Comparison of ENCODE assay signal across 1 cellular context in the genomic region with DNA sequence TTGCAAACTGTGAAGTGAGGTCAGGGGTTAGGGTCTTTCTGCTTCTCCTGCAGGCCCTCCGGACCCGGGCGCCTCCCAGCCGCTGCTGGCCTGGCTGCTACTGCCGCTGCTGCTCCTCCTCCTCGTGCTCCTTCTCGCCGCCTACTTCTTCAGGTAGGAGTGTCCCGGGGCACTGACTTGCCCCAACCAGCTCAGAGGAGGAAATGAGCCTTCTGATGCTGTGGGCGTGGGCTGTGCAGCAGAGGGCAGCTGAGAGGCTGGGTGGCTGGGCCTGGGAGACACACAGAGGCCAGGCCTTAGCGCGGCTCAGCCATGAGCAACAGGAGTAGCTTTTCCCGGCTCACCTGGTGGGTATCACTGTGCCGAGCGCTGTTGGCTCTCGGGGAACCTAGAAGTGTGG.
TF ChIP-seq lines count a peak whose summit lies in the region.

No MANE protein-coding gene starts in this region.

TF ChIP-seq in IMR-90, 13 proteins besides CTCF, POLR2A, EP300 and RAD21 (continued from another document):
- TF ChIP-seq RCOR1 (IDR thresholded peaks at IDR 0.05; ENCODE audit: insufficient replicate concordance, low read length): no peak
